Comparison of ENCODE assay signal across 8 cellular contexts in the genomic region with DNA sequence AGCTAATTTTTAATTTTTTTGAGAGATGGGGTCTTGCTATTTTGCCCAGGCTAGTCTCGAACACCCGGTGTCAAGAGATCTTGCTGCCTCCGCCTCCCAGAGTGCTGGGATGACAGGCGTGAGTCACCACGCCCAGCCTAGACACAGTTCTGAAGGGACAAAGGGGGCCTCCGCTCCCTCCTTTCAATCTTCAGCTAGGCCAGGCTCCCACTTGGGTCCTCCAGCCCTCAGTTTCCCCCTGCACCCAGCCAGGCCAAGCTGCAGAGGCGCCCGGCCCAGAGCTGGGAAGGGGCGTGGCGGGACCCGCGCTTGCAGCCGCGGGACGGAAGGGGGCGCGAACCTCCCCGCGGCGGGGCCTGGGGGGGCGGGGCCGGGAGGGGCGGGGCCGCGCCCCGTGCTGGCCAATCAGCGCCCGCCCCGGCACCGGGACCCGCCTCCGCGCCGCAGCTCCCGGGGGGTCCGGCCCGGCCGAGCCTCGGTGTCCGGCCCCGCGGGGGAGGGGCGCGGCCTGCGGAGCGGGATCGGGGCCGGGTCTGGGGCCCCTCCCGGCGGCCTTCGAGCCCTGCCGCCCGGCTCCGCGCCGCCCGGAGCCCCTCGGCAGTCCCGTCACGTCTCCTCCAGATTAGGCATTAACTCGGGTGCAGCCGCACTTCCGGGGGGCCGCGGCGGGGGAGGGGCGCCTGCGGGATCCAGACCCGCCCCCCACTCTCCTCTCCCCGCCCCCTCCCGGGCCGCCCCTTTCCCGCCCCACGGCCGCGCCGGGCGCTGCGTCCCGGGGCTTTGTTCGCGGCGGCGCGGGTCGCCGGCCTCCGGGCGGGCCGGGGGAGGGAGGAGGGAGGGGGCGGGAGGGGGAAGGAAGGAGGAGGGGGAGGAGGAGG. TPM values are rescaled to one million over a fixed set of nuclear protein-coding genes. Genes with fewer than 3 reads are reported as not detected.
DNase-seq lines count a peak whose midpoint lies in the region; ATAC-seq lines count a peak whose summit lies in the region.

No MANE protein-coding gene starts in this region.

- POLR2A ChIA-PET in activated CD4-positive, alpha-beta memory T cell treated with anti-CD3 and anti-CD28 coated beads for 36 hours (lab: Charles Lee): no interaction called here

- CTCF ChIA-PET in activated CD4-positive, alpha-beta memory T cell treated with anti-CD3 and anti-CD28 coated beads for 36 hours (lab: Charles Lee): interaction anchor here (0.9 to 2.0 kb wide), 9 partner anchors 13 to 78 kb away, joined by 3 to 15 read pairs (median 5); partner anchors contain the start of gene PERM1

- H3K36me3 Mint-ChIP-seq in activated CD4-positive, alpha-beta memory T cell treated with anti-CD3 and anti-CD28 coated beads for 36 hours: no peaks in the 10 kb centered on the region

- peaks cover 8% of the 10 kb centered on the region for H3K4me1 Mint-ChIP-seq in activated CD4-positive, alpha-beta memory T cell treated with anti-CD3 and anti-CD28 coated beads for 36 hours (ENCODE audit: low read depth)

- no peaks in the 10 kb centered on the region for H3K9me3 Mint-ChIP-seq in activated CD4-positive, alpha-beta memory T cell treated with anti-CD3 and anti-CD28 coated beads for 36 hours

- peak; percentile 98 for DNase-seq in AG08396 (ENCODE audit: low spot score)
- DNase-seq in NCI-H460 (ENCODE audit: extremely low read depth, low read depth): peak; percentile 71
- DNase-seq in activated CD4-positive, alpha-beta memory T cell treated with anti-CD3 and anti-CD28 coated beads for 36 hours: peak; percentile 83
- peak; percentile 69 for DNase-seq in effector CD4-positive, alpha-beta T cell
- peak; percentile 95 for DNase-seq in mesenteric fat pad (ENCODE audit: low spot score)
- DNase-seq in stimulated activated CD8-positive, alpha-beta memory T cell treated with anti-CD3 and anti-CD28 coated beads, Interleukin-15, amount 100 ng/mL, for 24 hours (ENCODE audit: low read depth): peak; percentile 58

- peak; percentile 67 for ATAC-seq in GM18520 (IDR thresholded peaks at IDR 0.05; ENCODE audit: unreplicated experiment)
- peak; percentile 59 for ATAC-seq in HG03039 (IDR thresholded peaks at IDR 0.05; ENCODE audit: unreplicated experiment)

- peak overlapping the region; percentile 62 for H3K4me3 Mint-ChIP-seq in activated CD4-positive, alpha-beta memory T cell treated with anti-CD3 and anti-CD28 coated beads for 36 hours

- no peak overlapping the region for H3K27ac Mint-ChIP-seq in activated CD4-positive, alpha-beta memory T cell treated with anti-CD3 and anti-CD28 coated beads for 36 hours

- H3K27me3 Mint-ChIP-seq in activated CD4-positive, alpha-beta memory T cell treated with anti-CD3 and anti-CD28 coated beads for 36 hours: peaks cover 9% of the 10 kb centered on the region

- intact Hi-C loops in activated CD4-positive, alpha-beta memory T cell treated with anti-CD3 and anti-CD28 coated beads for 36 hours (cut with micrococcal nuclease): loop anchor here (5.0 kb wide), 1 partner anchor 43 kb away; no protein-coding TSS in a partner anchor

RNA-seq across cellular contexts. Expression of gene AGRN, which starts 0.6 kb away (rescaled TPM):
- total RNA-seq in NCI-H460 (2014; rRNA removed; shearing (Covaris generic)): 37.8 and 48.0 TPM in 2 replicates
- 168 and 186 TPM in 2 replicates for polyA plus RNA-seq in NCI-H460 (2014; cell fraction: nucleus; rRNA removed)
- total RNA-seq in activated CD4-positive, alpha-beta memory T cell treated with anti-CD3 and anti-CD28 coated beads for 36 hours: 10 to 100 TPM; 33.2 to 35.6 TPM
- 17.6 TPM for total RNA-seq in mesenteric fat pad

RNA-seq across cellular contexts. Expression of gene ISG15, which starts 6.1 kb away (rescaled TPM):
- 5.3 TPM in 2 replicates for total RNA-seq in NCI-H460 (2014; rRNA removed; shearing (Covaris generic))
- polyA plus RNA-seq in NCI-H460 (2014; cell fraction: nucleus; rRNA removed): 9.7 and 13.3 TPM in 2 replicates
- total RNA-seq in activated CD4-positive, alpha-beta memory T cell treated with anti-CD3 and anti-CD28 coated beads for 36 hours: 100 to 1,000 TPM in 1 of 2 experiments, 10 to 100 TPM in 1; 96.9 to 108 TPM
- 47.0 TPM for total RNA-seq in mesenteric fat pad

RNA-seq across cellular contexts. Expression of gene HES4, which starts 19.5 kb away (rescaled TPM):
- 10.6 and 13.5 TPM in 2 replicates for total RNA-seq in NCI-H460 (2014; rRNA removed; shearing (Covaris generic))
- polyA plus RNA-seq in NCI-H460 (2014; cell fraction: nucleus; rRNA removed): 70.9 and 99.9 TPM in 2 replicates
- total RNA-seq in activated CD4-positive, alpha-beta memory T cell treated with anti-CD3 and anti-CD28 coated beads for 36 hours: 1 to 10 TPM; 1.7 to 2.0 TPM
- total RNA-seq in mesenteric fat pad: 25.5 TPM

RNA-seq across cellular contexts. Expression of gene PERM1, which starts 37.5 kb away (rescaled TPM):
- total RNA-seq in NCI-H460 (2014; rRNA removed; shearing (Covaris generic)): not detected in 2 replicates
- polyA plus RNA-seq in NCI-H460 (2014; cell fraction: nucleus; rRNA removed): not detected in 2 replicates
- not detected for total RNA-seq in activated CD4-positive, alpha-beta memory T cell treated with anti-CD3 and anti-CD28 coated beads for 36 hours
- not detected for total RNA-seq in mesenteric fat pad

RNA-seq across cellular contexts. Expression of gene PLEKHN1, which starts 53.1 kb away (rescaled TPM):
- 0.43 and 0.84 TPM in 2 replicates for total RNA-seq in NCI-H460 (2014; rRNA removed; shearing (Covaris generic))
- 6.4 and 7.2 TPM in 2 replicates for polyA plus RNA-seq in NCI-H460 (2014; cell fraction: nucleus; rRNA removed)
- total RNA-seq in activated CD4-positive, alpha-beta memory T cell treated with anti-CD3 and anti-CD28 coated beads for 36 hours: 1 to 10 TPM; 5.8 to 6.0 TPM
- 0.39 TPM for total RNA-seq in mesenteric fat pad

Comparison
In these comparisons a context has a peak if more than half of its experiments do, and no peak if none do; other contexts are left out.
1. Peak in every context shown above with its lines: DNase-seq and ATAC-seq.